In the genomic region with DNA sequence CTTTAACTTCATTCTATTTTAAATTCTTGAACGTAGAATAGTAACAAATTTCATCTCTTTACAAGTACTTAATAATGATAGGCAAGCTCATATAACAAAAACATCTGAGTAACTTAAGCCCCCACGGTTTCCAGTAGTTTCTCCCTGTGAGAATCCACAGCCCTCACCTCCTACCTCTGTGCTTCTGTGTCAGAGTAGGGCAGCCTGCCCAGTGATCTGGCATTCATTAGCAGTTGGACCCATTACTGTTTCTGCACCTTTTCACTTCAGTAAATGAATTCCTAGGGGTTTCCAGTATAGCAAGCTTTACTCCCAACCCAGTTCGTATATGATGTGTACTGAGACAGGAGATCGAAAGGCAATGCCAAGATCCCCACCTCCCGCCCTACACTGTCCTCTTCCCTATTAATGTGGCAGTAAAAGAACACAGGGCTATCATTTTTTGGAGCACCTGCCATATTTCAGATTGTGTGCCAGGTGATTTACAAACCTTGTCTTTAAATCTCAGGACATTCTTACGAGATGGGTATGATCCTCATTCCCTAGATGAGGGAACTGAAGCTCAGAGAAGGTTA, we compare ENCODE assay signal across 27 cellular contexts. TPM values are rescaled to one million over a fixed set of nuclear protein-coding genes. Genes with fewer than 3 reads are reported as not detected.
"Had no signal": no experiment of that assay in that cellular context is flagged by ENCODE, and none has a peak within 500 bp of the region (broad histone marks: within the 10 kb centered on the region; RNA-seq: fewer than 3 reads in every experiment).

No MANE protein-coding gene starts in this region.

- H3K27me3 Mint-ChIP-seq: activated CD4-positive, alpha-beta memory T cell treated with anti-CD3 and anti-CD28 coated beads, Interleukin-2, amount 10 ng/mL, durations not matched to agents 7 days and 5 days; activated CD4-positive, alpha-beta T cell treated with anti-CD3 and anti-CD28 coated beads, Interleukin-2, amount 10 ng/mL, durations not matched to agents 7 days and 5 days; activated naive CD4-positive, alpha-beta T cell treated with anti-CD3 and anti-CD28 coated beads, Interleukin-2, amount 10 ng/mL, durations not matched to agents 7 days and 5 days; activated naive CD8-positive, alpha-beta T cell treated with anti-CD3 and anti-CD28 coated beads, Interleukin-2, amount 10 ng/mL, durations not matched to agents 7 days and 5 days; activated T-cell treated with anti-CD3 and anti-CD28 coated beads, Interleukin-2, amount 50 U/mL, for 24 hours; natural killer cell treated with Interleukin-12 subunit alpha and Interleukin-12 subunit beta and Interleukin-15 and Interleukin-18, amount 100 ng/mL, for 72 hours; stimulated activated naive B cell treated with anti-CD40 and anti-IgM and Interleukin-4, amounts not matched to agents 10 μg/mL and 1 μg/mL and 100 μg/mL, for 72 hours had no signal

- H3K27me3 ChIP-seq: ascending aorta, esophagus muscularis mucosa, gastrocnemius medialis, left lung, stomach, thyroid gland had no signal

- H3K27ac Mint-ChIP-seq: activated CD4-positive, alpha-beta memory T cell treated with anti-CD3 and anti-CD28 coated beads, Interleukin-2, amount 10 ng/mL, durations not matched to agents 7 days and 5 days; activated CD4-positive, alpha-beta T cell treated with anti-CD3 and anti-CD28 coated beads, Interleukin-2, amount 10 ng/mL, durations not matched to agents 7 days and 5 days; activated naive CD4-positive, alpha-beta T cell treated with anti-CD3 and anti-CD28 coated beads, Interleukin-2, amount 10 ng/mL, durations not matched to agents 7 days and 5 days; activated naive CD8-positive, alpha-beta T cell treated with anti-CD3 and anti-CD28 coated beads, Interleukin-2, amount 10 ng/mL, durations not matched to agents 7 days and 5 days; activated T-cell treated with anti-CD3 and anti-CD28 coated beads, Interleukin-2, amount 50 U/mL, for 24 hours; natural killer cell treated with Interleukin-12 subunit alpha and Interleukin-12 subunit beta and Interleukin-15 and Interleukin-18, amount 100 ng/mL, for 72 hours; stimulated activated naive B cell treated with anti-CD40 and anti-IgM and Interleukin-4, amounts not matched to agents 10 μg/mL and 1 μg/mL and 100 μg/mL, for 72 hours; T-helper 1 cell treated with Interleukin-12 subunit alpha and Interleukin-12 subunit beta and Interleukin-4 antibody, amounts not matched to agents 30 μg/mL and 1 μg/mL, for 36 hours had no signal

- H3K9me3 Mint-ChIP-seq: activated CD4-positive, alpha-beta memory T cell treated with anti-CD3 and anti-CD28 coated beads, Interleukin-2, amount 10 ng/mL, durations not matched to agents 7 days and 5 days; activated CD4-positive, alpha-beta T cell treated with anti-CD3 and anti-CD28 coated beads, Interleukin-2, amount 10 ng/mL, durations not matched to agents 7 days and 5 days; activated naive CD4-positive, alpha-beta T cell treated with anti-CD3 and anti-CD28 coated beads, Interleukin-2, amount 10 ng/mL, durations not matched to agents 7 days and 5 days; activated naive CD8-positive, alpha-beta T cell treated with anti-CD3 and anti-CD28 coated beads, Interleukin-2, amount 10 ng/mL, durations not matched to agents 7 days and 5 days; activated T-cell treated with anti-CD3 and anti-CD28 coated beads, Interleukin-2, amount 50 U/mL, for 24 hours; natural killer cell treated with Interleukin-12 subunit alpha and Interleukin-12 subunit beta and Interleukin-15 and Interleukin-18, amount 100 ng/mL, for 72 hours; T-helper 1 cell treated with Interleukin-12 subunit alpha and Interleukin-12 subunit beta and Interleukin-4 antibody, amounts not matched to agents 30 μg/mL and 1 μg/mL, for 36 hours had no signal

- H3K4me3 Mint-ChIP-seq: activated CD4-positive, alpha-beta memory T cell treated with anti-CD3 and anti-CD28 coated beads, Interleukin-2, amount 10 ng/mL, durations not matched to agents 7 days and 5 days; activated CD4-positive, alpha-beta T cell treated with anti-CD3 and anti-CD28 coated beads, Interleukin-2, amount 10 ng/mL, durations not matched to agents 7 days and 5 days; activated naive CD4-positive, alpha-beta T cell treated with anti-CD3 and anti-CD28 coated beads, Interleukin-2, amount 10 ng/mL, durations not matched to agents 7 days and 5 days; activated naive CD8-positive, alpha-beta T cell treated with anti-CD3 and anti-CD28 coated beads, Interleukin-2, amount 10 ng/mL, durations not matched to agents 7 days and 5 days; activated T-cell treated with anti-CD3 and anti-CD28 coated beads, Interleukin-2, amount 50 U/mL, for 24 hours; natural killer cell treated with Interleukin-12 subunit alpha and Interleukin-12 subunit beta and Interleukin-15 and Interleukin-18, amount 100 ng/mL, for 72 hours; stimulated activated naive B cell treated with anti-CD40 and anti-IgM and Interleukin-4, amounts not matched to agents 10 μg/mL and 1 μg/mL and 100 μg/mL, for 72 hours; T-helper 1 cell treated with Interleukin-12 subunit alpha and Interleukin-12 subunit beta and Interleukin-4 antibody, amounts not matched to agents 30 μg/mL and 1 μg/mL, for 36 hours had no signal

- DNase-seq: activated CD4-positive, alpha-beta memory T cell treated with anti-CD3 and anti-CD28 coated beads, Interleukin-2, amount 10 ng/mL, durations not matched to agents 7 days and 5 days; activated CD4-positive, alpha-beta T cell treated with anti-CD3 and anti-CD28 coated beads for 1 hour; activated CD4-positive, alpha-beta T cell treated with anti-CD3 and anti-CD28 coated beads, Interleukin-2, amount 10 ng/mL, durations not matched to agents 7 days and 5 days; activated CD8-positive, alpha-beta memory T cell treated with anti-CD3 and anti-CD28 coated beads, Interleukin-2, amount 50 U/mL, for 48 hours; activated gamma-delta T cell; activated naive CD4-positive, alpha-beta T cell treated with anti-CD3 and anti-CD28 coated beads, Interleukin-2, amount 10 ng/mL, durations not matched to agents 7 days and 5 days; activated naive CD8-positive, alpha-beta T cell treated with anti-CD3 and anti-CD28 coated beads, Interleukin-2, amount 10 ng/mL, durations not matched to agents 7 days and 5 days; activated T-cell treated with anti-CD3 and anti-CD28 coated beads, Interleukin-2, amount 50 U/mL, for 24 hours; central memory CD4-positive, alpha-beta T cell; dermis blood vessel endothelial cell; effector CD4-positive, alpha-beta T cell; gastrocnemius medialis; glutamatergic neuron; left lung; lower lobe of right lung; mesendoderm; right cardiac atrium; stimulated activated CD4-positive, alpha-beta T cell treated with anti-CD3 and anti-CD28 coated beads, Interleukin-15, amount 100 ng/mL, for 24 hours; stimulated activated CD4-positive, alpha-beta T cell treated with anti-CD3 and anti-CD28 coated beads, Interleukin-2, amount 100 ng/mL, for 24 hours; stimulated activated naive B cell treated with anti-CD40 and anti-IgM and Interleukin-4, amounts not matched to agents 10 μg/mL and 1 μg/mL and 100 μg/mL, for 72 hours; stomach; T1000; thyroid gland had no signal

- H3K4me3 ChIP-seq: ascending aorta, esophagus muscularis mucosa, gastrocnemius medialis, left lung, lower lobe of right lung, stomach, thyroid gland had no signal

- H3K27ac ChIP-seq: ascending aorta, esophagus muscularis mucosa, gastrocnemius medialis, left lung, lower lobe of right lung, thyroid gland had no signal

- H3K4me1 Mint-ChIP-seq: activated CD4-positive, alpha-beta memory T cell treated with anti-CD3 and anti-CD28 coated beads, Interleukin-2, amount 10 ng/mL, durations not matched to agents 7 days and 5 days; activated naive CD4-positive, alpha-beta T cell treated with anti-CD3 and anti-CD28 coated beads, Interleukin-2, amount 10 ng/mL, durations not matched to agents 7 days and 5 days; activated naive CD8-positive, alpha-beta T cell treated with anti-CD3 and anti-CD28 coated beads, Interleukin-2, amount 10 ng/mL, durations not matched to agents 7 days and 5 days had no signal

- H3K9me3 ChIP-seq: ascending aorta, esophagus muscularis mucosa, gastrocnemius medialis, left lung, lower lobe of right lung, stomach, thyroid gland had no signal

- H3K4me1 ChIP-seq: gastrocnemius medialis had no signal

RNA-seq across cellular contexts. Expression of gene GPR176, which starts 54.7 kb away (rescaled TPM):
- total RNA-seq: activated CD4-positive, alpha-beta T cell treated with anti-CD3 and anti-CD28 coated beads, Interleukin-2, amount 10 ng/mL, durations not matched to agents 7 days and 5 days had no signal
